In genomic region chr9:125241863-125242739, GRCh38 we compare ENCODE assay signal across 7 cellular contexts. TPM values are rescaled to one million over a fixed set of nuclear protein-coding genes. Genes with fewer than 3 reads are reported as not detected.
DNase-seq lines count a peak whose midpoint lies in the region; ATAC-seq and TF ChIP-seq lines count a peak whose summit lies in the region.

No MANE protein-coding gene starts in this region.

- DNase-seq in GM13977 (ENCODE audit: low spot score) (peak; percentile 31), H7 (peak; percentile 36), OCI-M1 (lab: John Stamatoyannopoulos, UW) (peak; percentile 59), cerebellum (ENCODE audit: low spot score) (peak; percentile 26), right lobe of liver (peak; percentile 38 to 63 (median 52)), suprapubic skin (ENCODE audit: low spot score in 2 of 2) (peak; percentile 74 to 81), NCI-H774 (lab: John Stamatoyannopoulos, UW) (no peak)

- H3K27me3 ChIP-seq in H7 (ENCODE audit: control insufficient read depth, insufficient read depth, low read length): no peaks in the 10 kb centered on the region
- no peaks in the 10 kb centered on the region for H3K27me3 ChIP-seq in right lobe of liver
- no peaks in the 10 kb centered on the region for H3K27me3 ChIP-seq in suprapubic skin

- in situ Hi-C loops in GM13977 (cut with MboI; ENCODE audit: low pct_unique_long_range_greater_than_20kb, low sequenced_read_pairs, unreplicated experiment): no loop called here

- peaks cover 20% of the 10 kb centered on the region for H3K36me3 ChIP-seq in H7 (replicated peaks; ENCODE audit: control insufficient read depth, insufficient read depth, low read length)
- H3K36me3 ChIP-seq in right lobe of liver: peaks cover 13 to 33% (median 22%) of the 10 kb centered on the region in 4 donors
- H3K36me3 ChIP-seq in suprapubic skin: peaks cover 25% of the 10 kb centered on the region

- intact Hi-C loops in right lobe of liver (cut with DNase I): no loop called here

- 16% methylated on average over 27 of the region's 27 CpGs for WGBS in right lobe of liver (ENCODE audit: insufficient coverage, low coverage, low lambda C conversion rate, missing lambda C conversion rate)
- 25% methylated on average over 27 of the region's 27 CpGs for WGBS in suprapubic skin

- peak overlapping the region; percentile 77 to 96 (median 91) for H3K27ac ChIP-seq in right lobe of liver
- peak overlapping the region; percentile 83 for H3K27ac ChIP-seq in suprapubic skin

- TF ChIP-seq POLR2A in right lobe of liver (IDR thresholded peaks at IDR 0.05) (no peak), suprapubic skin (IDR thresholded peaks at IDR 0.05) (no peak)

- H3K4me3 ChIP-seq in H7 (ENCODE audit: insufficient read depth, low read depth, low read length) (peak overlapping the region; percentile 88), right lobe of liver (peak overlapping the region; percentile 72 to 99 (median 83)), suprapubic skin (peak overlapping the region; percentile 67)

- H3K9me3 ChIP-seq in right lobe of liver (no peaks in the 10 kb centered on the region), suprapubic skin (no peaks in the 10 kb centered on the region)

- TF ChIP-seq CTCF in GM13977 (IDR thresholded peaks at IDR 0.05; ENCODE audit: extremely low read depth, insufficient read depth, missing control alignments): no peak
- no peak for TF ChIP-seq CTCF in right lobe of liver (IDR thresholded peaks at IDR 0.05)
- no peak for TF ChIP-seq CTCF in suprapubic skin (IDR thresholded peaks at IDR 0.05)

- peak; percentile 5 to 53 (median 11) for ATAC-seq in right lobe of liver

- TF ChIP-seq EP300 in suprapubic skin (IDR thresholded peaks at IDR 0.05): no peak

- peaks cover 0 to 31% (median 8%) of the 10 kb centered on the region in 4 donors for H3K4me1 ChIP-seq in right lobe of liver
- H3K4me1 ChIP-seq in suprapubic skin: peaks cover 38% of the 10 kb centered on the region

RNA-seq across cellular contexts. Expression of gene HSPA5, which starts 1.0 kb away (rescaled TPM):
- total RNA-seq in H7 (2014; rRNA removed; shearing (Covaris generic)): 47.6 and 47.9 TPM in 2 replicates
- total RNA-seq in cerebellum: 37.9 TPM
- total RNA-seq in right lobe of liver: 100 to 1,000 TPM; 240 to 359 (median 259) TPM
- total RNA-seq in suprapubic skin: 10 to 100 TPM; 42.4 to 88.4 (median 74.6) TPM

RNA-seq across cellular contexts. Expression of gene GAPVD1, which starts 19.5 kb away (rescaled TPM):
- 22.0 and 28.6 TPM in 2 replicates for total RNA-seq in H7 (2014; rRNA removed; shearing (Covaris generic))
- total RNA-seq in cerebellum (83.3 TPM), right lobe of liver (10 to 100 TPM; 15.7 to 24.1 (median 21.1) TPM), suprapubic skin (10 to 100 TPM; 49.3 to 87.5 (median 58.7) TPM)

RNA-seq across cellular contexts. Expression of gene RABEPK, which starts 41.8 kb away (rescaled TPM):
- 37.7 and 40.6 TPM in 2 replicates for total RNA-seq in H7 (2014; rRNA removed; shearing (Covaris generic))
- 11.1 TPM for total RNA-seq in cerebellum
- 10 to 100 TPM in 5 of 6 experiments, 1 to 10 TPM in 1; 9.4 to 27.4 (median 21.5) TPM for total RNA-seq in right lobe of liver
- total RNA-seq in suprapubic skin: 10 to 100 TPM; 11.4 to 14.6 (median 13.3) TPM

RNA-seq across cellular contexts. Expression of gene PPP6C, which starts 52.5 kb away (rescaled TPM):
- total RNA-seq in H7 (2014; rRNA removed; shearing (Covaris generic)): 34.7 and 36.7 TPM in 2 replicates
- total RNA-seq in cerebellum (23.1 TPM), right lobe of liver (10 to 100 TPM; 11.8 to 18.6 (median 15.3) TPM), suprapubic skin (10 to 100 TPM; 26.8 to 36.8 (median 29.6) TPM)
